In the genomic region with DNA sequence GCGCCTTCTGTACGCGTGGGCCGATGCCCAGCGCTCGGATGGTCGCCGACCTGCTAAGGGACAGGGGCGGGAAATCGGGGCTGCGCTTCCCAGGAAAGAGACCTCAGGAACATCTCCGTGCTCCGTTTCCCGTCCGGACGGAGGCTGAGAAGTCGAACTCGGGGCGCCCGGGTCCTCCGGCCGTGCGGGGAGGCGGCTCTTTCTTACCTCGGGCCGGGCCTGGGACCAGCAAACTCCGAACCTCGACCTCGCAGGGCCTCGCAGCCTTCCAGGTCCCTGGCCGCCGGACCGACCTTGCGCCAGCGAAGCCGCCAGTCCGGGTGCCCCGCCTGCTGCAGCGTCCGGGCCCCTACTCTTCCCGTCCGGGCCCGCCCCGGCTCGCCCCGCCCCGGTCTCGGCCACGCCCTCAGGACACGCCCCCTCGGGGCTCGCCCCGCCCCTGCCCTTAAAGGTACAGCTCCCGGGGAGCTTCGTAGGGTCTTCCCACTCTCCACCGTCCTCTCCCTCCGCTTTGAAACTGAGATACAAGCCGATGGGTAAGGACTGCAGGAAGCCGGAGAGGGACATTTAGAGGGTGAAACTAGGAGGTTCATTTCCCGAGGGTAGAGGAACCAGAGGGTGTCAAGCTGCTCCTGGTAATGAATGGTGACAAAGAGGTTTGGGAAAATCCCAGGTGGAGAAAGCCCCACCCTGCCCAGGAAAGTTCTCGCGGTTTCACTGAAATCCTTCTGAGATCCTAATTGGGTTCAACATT, we compare ENCODE assay signal across 8 cellular contexts. TPM values are rescaled to one million over a fixed set of nuclear protein-coding genes. Genes with fewer than 3 reads are reported as not detected.
DNase-seq lines count a peak whose midpoint lies in the region; ATAC-seq lines count a peak whose summit lies in the region.

A gene (minus strand): TSS at position 324 of the 754 bp plus-strand sequence. CDS start 2,231 bp downstream, outside the sequence.

- peak within 1 kb of the TSS; percentile 61 for H3K4me2 ChIP-seq in Karpas-422 (ENCODE audit: low read depth, low read length, poor library complexity, severe bottlenecking)

- peak within 1 kb of the TSS; percentile 90 for H3K4me3 Mint-ChIP-seq in activated naive CD4-positive, alpha-beta T cell treated with anti-CD3 and anti-CD28 coated beads, Interleukin-2, amount 10 ng/mL, durations not matched to agents 7 days and 5 days

- no peaks in the 10 kb centered on the region for H3K27me3 ChIP-seq in Karpas-422 (ENCODE audit: low read length)

- peaks cover 21% of the 10 kb centered on the region for H3K36me3 Mint-ChIP-seq in activated naive CD4-positive, alpha-beta T cell treated with anti-CD3 and anti-CD28 coated beads, Interleukin-2, amount 10 ng/mL, durations not matched to agents 7 days and 5 days

- H4K20me1 ChIP-seq in Karpas-422 (ENCODE audit: insufficient read depth, low read depth, low read length): no peaks in the 10 kb centered on the region

- peak within 1 kb of the TSS; percentile 62 for H3K4me3 ChIP-seq in Karpas-422 (ENCODE audit: low read length)
- peak within 1 kb of the TSS; percentile 87 for H3K4me3 ChIP-seq in SK-N-MC

- CTCF ChIA-PET in activated naive CD4-positive, alpha-beta T cell treated with anti-CD3 and anti-CD28 coated beads, Interleukin-2, amount 10 ng/mL, durations not matched to agents 7 days and 5 days (lab: Charles Lee): interaction anchor here (0.7 to 1.7 kb wide), 6 partner anchors 15 to 102 kb away, joined by 3 to 4 read pairs (median 3); no protein-coding TSS in a partner anchor

- H3K9me2 ChIP-seq in Karpas-422 (replicated peaks; ENCODE audit: insufficient read depth, low read length): no peaks in the 10 kb centered on the region

- peaks cover 15% of the 10 kb centered on the region for H3K4me1 ChIP-seq in Karpas-422 (ENCODE audit: low read length)

- ATAC-seq in GM21737 (IDR thresholded peaks at IDR 0.05; ENCODE audit: unreplicated experiment): peak; percentile 94

- no peaks in the 10 kb centered on the region for H3K9me3 ChIP-seq in Karpas-422 (ENCODE audit: low read length)
- H3K9me3 ChIP-seq in SK-N-MC (ENCODE audit: low read depth, low read length): no peaks in the 10 kb centered on the region

- H2AFZ ChIP-seq in Karpas-422 (ENCODE audit: low read length): peak within 1 kb of the TSS; percentile 67; the same call in 1 of the 2 replicates

- DNase-seq in ELR (ENCODE audit: low read depth): peak; percentile 84
- DNase-seq in Karpas-422: peak; percentile 91
- DNase-seq in SK-N-MC (ENCODE audit: low read depth, low spot score): no peak
- peak; percentile 88 for DNase-seq in activated naive CD4-positive, alpha-beta T cell treated with anti-CD3 and anti-CD28 coated beads, Interleukin-2, amount 10 ng/mL, durations not matched to agents 7 days and 5 days
- peak; percentile 95 for DNase-seq in germinal center (ENCODE audit: low spot score)
- DNase-seq in occipital lobe (lab: John Stamatoyannopoulos, UW): peak; percentile 74
- DNase-seq in substantia nigra (lab: John Stamatoyannopoulos, UW): peak in 48 of 49 donors; percentile 37 to 94 (median 82)

- H3K9ac ChIP-seq in Karpas-422 (ENCODE audit: low read length) (peak within 1 kb of the TSS; percentile 65), SK-N-MC (ENCODE audit: insufficient read length) (peak within 1 kb of the TSS; percentile 75)

- no peaks in the 10 kb centered on the region for H3K9me3 Mint-ChIP-seq in activated naive CD4-positive, alpha-beta T cell treated with anti-CD3 and anti-CD28 coated beads, Interleukin-2, amount 10 ng/mL, durations not matched to agents 7 days and 5 days

- H3K27me3 Mint-ChIP-seq in activated naive CD4-positive, alpha-beta T cell treated with anti-CD3 and anti-CD28 coated beads, Interleukin-2, amount 10 ng/mL, durations not matched to agents 7 days and 5 days: peaks cover 18% of the 10 kb centered on the region

- H3K27ac ChIP-seq in Karpas-422 (ENCODE audit: low read length) (no peak within 1 kb of the TSS), SK-N-MC (no peak within 1 kb of the TSS), substantia nigra (ENCODE audit: low read depth, low read length, poor library complexity, severe bottlenecking) (peak within 1 kb of the TSS; percentile 38)

- H3K4me1 Mint-ChIP-seq in activated naive CD4-positive, alpha-beta T cell treated with anti-CD3 and anti-CD28 coated beads, Interleukin-2, amount 10 ng/mL, durations not matched to agents 7 days and 5 days: peaks cover 34% of the 10 kb centered on the region

- peak within 1 kb of the TSS; percentile 88 for H3K27ac Mint-ChIP-seq in activated naive CD4-positive, alpha-beta T cell treated with anti-CD3 and anti-CD28 coated beads, Interleukin-2, amount 10 ng/mL, durations not matched to agents 7 days and 5 days

- no peaks in the 10 kb centered on the region for H3K79me2 ChIP-seq in Karpas-422 (ENCODE audit: low read length)

- H3K36me3 ChIP-seq in Karpas-422 (ENCODE audit: insufficient read depth, low read length) (no peaks in the 10 kb centered on the region), SK-N-MC (ENCODE audit: insufficient read depth, low read length) (no peaks in the 10 kb centered on the region)

RNA-seq across cellular contexts. Expression of the gene that starts here (rescaled TPM):
- 5.9 and 9.0 TPM in 2 replicates for total RNA-seq in Karpas-422 (2014; rRNA removed; shearing (Covaris generic); ENCODE audit: low replicate concordance)
- total RNA-seq in occipital lobe: 5.0 TPM
